29 cellular contexts compared by ENCODE assay signal in genomic region chr19:18271433-18271841, GRCh38. TPM values are rescaled to one million over a fixed set of nuclear protein-coding genes. Genes with fewer than 3 reads are reported as not detected.
DNase-seq lines count a peak whose midpoint lies in the region; ATAC-seq, FAIRE-seq and TF ChIP-seq lines count a peak whose summit lies in the region.
"Had no signal": no experiment of that assay in that cellular context is flagged by ENCODE, and none has a peak within 500 bp of the region (broad histone marks: within the 10 kb centered on the region; RNA-seq: fewer than 3 reads in every experiment).

No MANE protein-coding gene starts in this region.

- peaks cover 5 to 16% of the 10 kb centered on the region in 2 donors for H3K4me1 Mint-ChIP-seq in effector memory CD8-positive, alpha-beta T cell (ENCODE audit: low read depth in 2 of 2)
- no peaks in the 10 kb centered on the region for H3K4me1 Mint-ChIP-seq in activated T-helper 1 cell treated with anti-CD3 and anti-CD28 coated beads, Interleukin-12 subunit alpha, Interleukin-12 subunit beta, Interleukin-2, Interleukin-4 antibody, amounts not matched to agents 30 ng/mL and 10 ng/mL and 1 ng/mL, durations not matched to agents 14 hours and 24 hours and 36 hours (ENCODE audit: low read depth)

- H3K4me3 Mint-ChIP-seq in effector memory CD8-positive, alpha-beta T cell: peak overlapping the region in 1 of 2 donors; percentile 63
- no peak overlapping the region for H3K4me3 Mint-ChIP-seq in activated T-helper 1 cell treated with anti-CD3 and anti-CD28 coated beads, Interleukin-12 subunit alpha, Interleukin-12 subunit beta, Interleukin-2, Interleukin-4 antibody, amounts not matched to agents 30 ng/mL and 10 ng/mL and 1 ng/mL, durations not matched to agents 14 hours and 24 hours and 36 hours
- H3K4me3 Mint-ChIP-seq: stimulated activated effector memory CD8-positive, alpha-beta T cell treated with anti-CD3 and anti-CD28 coated beads, Interleukin-12 subunit alpha, Interleukin-12 subunit beta, amount 100 ng/mL, for 72 hours had no signal

- H3K4me3 ChIP-seq in ovary: no peak overlapping the region
- H3K4me3 ChIP-seq in esophagus squamous epithelium: no peak overlapping the region
- H3K4me3 ChIP-seq: adrenal gland, body of pancreas had no signal

- WGBS in ovary, 3 donors: 8 to 12% (median 11%) methylated on average over 6 of the region's 6 CpGs
- 53 to 55% methylated on average over 6 of the region's 6 CpGs for WGBS in esophagus squamous epithelium, 2 donors

- no peaks in the 10 kb centered on the region for H3K27me3 Mint-ChIP-seq in effector memory CD8-positive, alpha-beta T cell
- H3K27me3 Mint-ChIP-seq in activated T-helper 1 cell treated with anti-CD3 and anti-CD28 coated beads, Interleukin-12 subunit alpha, Interleukin-12 subunit beta, Interleukin-2, Interleukin-4 antibody, amounts not matched to agents 30 ng/mL and 10 ng/mL and 1 ng/mL, durations not matched to agents 14 hours and 24 hours and 36 hours (ENCODE audit: insufficient read depth): no peaks in the 10 kb centered on the region

- peaks cover 6% of the 10 kb centered on the region for H3K4me1 ChIP-seq in ovary (ENCODE audit: insufficient read depth)
- peaks cover 19 to 54% (median 21%) of the 10 kb centered on the region in 3 donors for H3K4me1 ChIP-seq in esophagus squamous epithelium

- DNase-seq in DMS 273 (lab: John Stamatoyannopoulos, UW; ENCODE audit: unreplicated experiment) (peak; percentile 41), DMS 273 treated with DMSO at 0.1 percent for 48 hours (lab: John Stamatoyannopoulos, UW) (no peak), GM12891 (ENCODE audit: insufficient read length, low spot score) (no peak), ovary (peak in 4 of 5 donors; percentile 54 to 71 (median 66)), esophagus squamous epithelium (lab: John Stamatoyannopoulos, UW) (no peak)
- peak in 1 of 3 experiments; percentile 43 for DNase-seq in effector memory CD8-positive, alpha-beta T cell
- no peak for DNase-seq in activated T-helper 1 cell treated with anti-CD3 and anti-CD28 coated beads, Interleukin-12 subunit alpha, Interleukin-12 subunit beta, Interleukin-2, Interleukin-4 antibody, amounts not matched to agents 30 ng/mL and 10 ng/mL and 1 ng/mL, durations not matched to agents 14 hours and 24 hours and 36 hours (ENCODE audit: low spot score)
- DNase-seq: activated CD4-positive, alpha-beta T cell treated with anti-CD3 and anti-CD28 coated beads for 4 hours; activated gamma-delta T cell; activated T-cell treated with anti-CD3 and anti-CD28 coated beads for 4 hours; adrenal gland; body of pancreas; DMS79 treated with DMSO at 0.1 percent for 48 hours; GF-D8; HCEC 1CT; left ventricle myocardium superior; midbrain; NCI-H1436; NCI-H2081 treated with DMSO at 0.1 percent for 48 hours; NCI-H446; NCI-H82; RPMI8226; stimulated activated CD4-positive, alpha-beta T cell treated with anti-CD3 and anti-CD28 coated beads, Interleukin-4, amount 100 ng/mL, for 24 hours had no signal

- no peak for FAIRE-seq in GM12891 (lab: Jason Lieb, UNC)
- FAIRE-seq: keratinocyte had no signal

- no peaks in the 10 kb centered on the region for H3K9me3 Mint-ChIP-seq in effector memory CD8-positive, alpha-beta T cell
- H3K9me3 Mint-ChIP-seq in activated T-helper 1 cell treated with anti-CD3 and anti-CD28 coated beads, Interleukin-12 subunit alpha, Interleukin-12 subunit beta, Interleukin-2, Interleukin-4 antibody, amounts not matched to agents 30 ng/mL and 10 ng/mL and 1 ng/mL, durations not matched to agents 14 hours and 24 hours and 36 hours: no peaks in the 10 kb centered on the region
- H3K9me3 Mint-ChIP-seq: stimulated activated effector memory CD8-positive, alpha-beta T cell treated with anti-CD3 and anti-CD28 coated beads, Interleukin-12 subunit alpha, Interleukin-12 subunit beta, amount 100 ng/mL, for 72 hours had no signal

- peaks cover 98% of the 10 kb centered on the region for H3K36me3 Mint-ChIP-seq in effector memory CD8-positive, alpha-beta T cell (ENCODE audit: insufficient read depth)
- peaks cover 7% of the 10 kb centered on the region for H3K36me3 Mint-ChIP-seq in activated T-helper 1 cell treated with anti-CD3 and anti-CD28 coated beads, Interleukin-12 subunit alpha, Interleukin-12 subunit beta, Interleukin-2, Interleukin-4 antibody, amounts not matched to agents 30 ng/mL and 10 ng/mL and 1 ng/mL, durations not matched to agents 14 hours and 24 hours and 36 hours (ENCODE audit: low read depth)

- H3K27ac ChIP-seq in ovary (peak overlapping the region in 1 of 2 donors; percentile 29), esophagus squamous epithelium (peak overlapping the region in 1 of 4 donors; percentile 48)
- H3K27ac ChIP-seq: adrenal gland, parathyroid adenoma, VCaP had no signal

- no peak for TF ChIP-seq CTCF in ovary (IDR thresholded peaks at IDR 0.05)
- TF ChIP-seq CTCF in esophagus squamous epithelium (IDR thresholded peaks at IDR 0.05): no peak

- H3K27me3 ChIP-seq in ovary (no peaks in the 10 kb centered on the region), esophagus squamous epithelium (no peaks in the 10 kb centered on the region)
- H3K27me3 ChIP-seq: adrenal gland, body of pancreas had no signal

- intact Hi-C loops in ovary (cut with DNase I) (loop anchor here in 2 of 4 donors (10.0 kb wide), 1 partner anchor 143 kb away; the partner anchor contains the start of gene SSBP4 (in 2 of the 2)), esophagus squamous epithelium (cut with DNase I) (no loop called here)
- intact Hi-C loops in activated T-helper 1 cell treated with anti-CD3 and anti-CD28 coated beads, Interleukin-12 subunit alpha, Interleukin-12 subunit beta, Interleukin-2, Interleukin-4 antibody, amounts not matched to agents 30 ng/mL and 10 ng/mL and 1 ng/mL, durations not matched to agents 14 hours and 24 hours and 36 hours (cut with micrococcal nuclease): no loop called here

- H3K27ac Mint-ChIP-seq in effector memory CD8-positive, alpha-beta T cell: peak overlapping the region; percentile 87 to 96
- H3K27ac Mint-ChIP-seq in activated T-helper 1 cell treated with anti-CD3 and anti-CD28 coated beads, Interleukin-12 subunit alpha, Interleukin-12 subunit beta, Interleukin-2, Interleukin-4 antibody, amounts not matched to agents 30 ng/mL and 10 ng/mL and 1 ng/mL, durations not matched to agents 14 hours and 24 hours and 36 hours: no peak overlapping the region

- H3K36me3 ChIP-seq in ovary (no peaks in the 10 kb centered on the region), esophagus squamous epithelium (peaks cover 0 to 33% (median 7%) of the 10 kb centered on the region in 3 donors)

- TF ChIP-seq POLR2A in GM12891 (IDR thresholded peaks at IDR 0.05; ENCODE audit: low read depth, low read length) (no peak), ovary (IDR thresholded peaks at IDR 0.05) (no peak), esophagus squamous epithelium (IDR thresholded peaks at IDR 0.05) (no peak)

- ATAC-seq in effector memory CD8-positive, alpha-beta T cell (replicated peaks): peak; percentile 21
- ATAC-seq in GM19463 (IDR thresholded peaks at IDR 0.05; ENCODE audit: unreplicated experiment): no peak
- ATAC-seq: body of pancreas; left ventricle myocardium superior; right cardiac atrium; stimulated activated effector memory CD8-positive, alpha-beta T cell treated with anti-CD3 and anti-CD28 coated beads, Interleukin-12 subunit alpha, Interleukin-12 subunit beta, amount 100 ng/mL, for 72 hours had no signal

- H3K9me3 ChIP-seq in ovary (no peaks in the 10 kb centered on the region), esophagus squamous epithelium (no peaks in the 10 kb centered on the region)
- H3K9me3 ChIP-seq: adrenal gland, body of pancreas had no signal

- TF ChIP-seq EP300 in ovary (IDR thresholded peaks at IDR 0.05): no peak

TF ChIP-seq in GM12891, 5 proteins besides CTCF, POLR2A, EP300 and RAD21:
- peak; percentile 48; the same call in 1 of the 2 replicates for TF ChIP-seq POLR2AphosphoS5 (IDR thresholded peaks at IDR 0.05; ENCODE audit: low read depth, low read length)
- no peak for TF ChIP-seq POU2F2 (IDR thresholded peaks at IDR 0.05; ENCODE audit: low read depth, low read length)

RNA-seq across cellular contexts. Expression of gene IQCN, which starts 2.8 kb away (rescaled TPM):
- polyA plus RNA-seq in GM12891 (2012; ENCODE audit: low read depth, missing spikeins): 0.85 TPM
- total RNA-seq in ovary: 10 to 100 TPM in 5 of 7 donors, 1 to 10 TPM in 2; 6.0 to 18.4 (median 11.7) TPM
- 1 to 10 TPM; 2.5 to 9.3 TPM for polyA plus RNA-seq in ovary
- total RNA-seq in esophagus squamous epithelium: 1 to 10 TPM in 2 of 4 donors, under 1 TPM in 2; 0.23 to 3.1 (median 0.96) TPM
- 2.8 and 3.2 TPM in 2 replicates for total RNA-seq in activated T-helper 1 cell treated with anti-CD3 and anti-CD28 coated beads, Interleukin-12 subunit alpha, Interleukin-12 subunit beta, Interleukin-2, Interleukin-4 antibody, amounts not matched to agents 30 ng/mL and 10 ng/mL and 1 ng/mL, durations not matched to agents 14 hours and 24 hours and 36 hours
- polyA plus RNA-seq: keratinocyte had no signal

RNA-seq across cellular contexts. Expression of gene JUND, which starts 10.0 kb away (rescaled TPM):
- polyA plus RNA-seq in GM12891 (2012; ENCODE audit: low read depth, missing spikeins): 50.9 TPM
- total RNA-seq in ovary (1,000 to 10,000 TPM in 2 of 7 donors, 100 to 1,000 TPM in 5; 163 to 1,260 (median 581) TPM), esophagus squamous epithelium (100 to 1,000 TPM in 3 of 4 donors, 10 to 100 TPM in 1; 71.7 to 192 (median 166) TPM)
- 100 to 1,000 TPM in 1 of 2 donors, 10 to 100 TPM in 1; 95.2 to 301 TPM for polyA plus RNA-seq in ovary
- 431 and 455 TPM in 2 replicates for total RNA-seq in activated T-helper 1 cell treated with anti-CD3 and anti-CD28 coated beads, Interleukin-12 subunit alpha, Interleukin-12 subunit beta, Interleukin-2, Interleukin-4 antibody, amounts not matched to agents 30 ng/mL and 10 ng/mL and 1 ng/mL, durations not matched to agents 14 hours and 24 hours and 36 hours

RNA-seq across cellular contexts. Expression of gene PDE4C, which starts 45.2 kb away (rescaled TPM):
- polyA plus RNA-seq in GM12891 (2012; ENCODE audit: low read depth, missing spikeins): 0.17 TPM
- total RNA-seq in ovary: 1 to 10 TPM in 4 of 7 donors, under 1 TPM in 2, not detected in 1; 0.57 to 1.7 (median 1.1) TPM
- polyA plus RNA-seq in ovary: under 1 TPM; 0.50 to 0.67 TPM
- under 1 TPM in 1 of 4 donors, not detected in 3; 0.76 TPM for total RNA-seq in esophagus squamous epithelium
- total RNA-seq in activated T-helper 1 cell treated with anti-CD3 and anti-CD28 coated beads, Interleukin-12 subunit alpha, Interleukin-12 subunit beta, Interleukin-2, Interleukin-4 antibody, amounts not matched to agents 30 ng/mL and 10 ng/mL and 1 ng/mL, durations not matched to agents 14 hours and 24 hours and 36 hours: not detected in 2 replicates
- polyA plus RNA-seq: keratinocyte had no signal

RNA-seq across cellular contexts. Expression of gene LSM4, which starts 51.4 kb away (rescaled TPM):
- polyA plus RNA-seq in GM12891 (2012; ENCODE audit: low read depth, missing spikeins): 202 TPM
- total RNA-seq in ovary: 100 to 1,000 TPM in 1 of 7 donors, 10 to 100 TPM in 6; 45.0 to 121 (median 77.3) TPM
- polyA plus RNA-seq in ovary: 10 to 100 TPM; 38.3 to 66.0 TPM
- 100 to 1,000 TPM in 3 of 4 donors, 10 to 100 TPM in 1; 97.3 to 228 (median 137) TPM for total RNA-seq in esophagus squamous epithelium
- 198 and 200 TPM in 2 replicates for total RNA-seq in activated T-helper 1 cell treated with anti-CD3 and anti-CD28 coated beads, Interleukin-12 subunit alpha, Interleukin-12 subunit beta, Interleukin-2, Interleukin-4 antibody, amounts not matched to agents 30 ng/mL and 10 ng/mL and 1 ng/mL, durations not matched to agents 14 hours and 24 hours and 36 hours

Comparison
In these comparisons a context has a peak if more than half of its experiments do, and no peak if none do; other contexts are left out.
1. DNase-seq: peak in DMS 273 (single experiment) and ovary (4 of 5); none in DMS 273 treated with DMSO at 0.1 percent for 48 hours (single experiment), GM12891 (single experiment), esophagus squamous epithelium (single experiment) and activated T-helper 1 cell treated with anti-CD3 and anti-CD28 coated beads, Interleukin-12 subunit alpha, Interleukin-12 subunit beta, Interleukin-2, Interleukin-4 antibody, amounts not matched to agents 30 ng/mL and 10 ng/mL and 1 ng/mL, durations not matched to agents 14 hours and 24 hours and 36 hours (single experiment).